In genomic region chr9:35606726-35607125, GRCh38 we compare ENCODE assay signal across 10 cellular contexts. TPM values are rescaled to one million over a fixed set of nuclear protein-coding genes. Genes with fewer than 3 reads are reported as not detected.
A peak's percentile ranks its signal among the peaks of the same experiment; 100 is the strongest.
DNase-seq lines count a peak whose midpoint lies in the region; ATAC-seq and TF ChIP-seq lines count a peak whose summit lies in the region.
"Had no signal": no experiment of that assay in that cellular context is flagged by ENCODE, and none has a peak within 500 bp of the region (broad histone marks: within the 10 kb centered on the region; RNA-seq: fewer than 3 reads in every experiment).

No MANE protein-coding gene starts in this region.

- peak overlapping the region in 4 of 6 donors; percentile 2 to 80 (median 36) for H3K27ac Mint-ChIP-seq in immature natural killer cell
- H3K27ac Mint-ChIP-seq in stimulated activated effector memory CD8-positive, alpha-beta T cell treated with anti-CD3 and anti-CD28 coated beads, Interleukin-12 subunit alpha, Interleukin-12 subunit beta, amount 100 ng/mL, for 72 hours: peak overlapping the region; percentile 72
- H3K27ac Mint-ChIP-seq: activated naive CD4-positive, alpha-beta T cell treated with anti-CD3 and anti-CD28 coated beads for 36 hours had no signal

- no peaks in the 10 kb centered on the region for H3K27me3 Mint-ChIP-seq in activated T-cell treated with anti-CD3 and anti-CD28 coated beads, Interleukin-2, amount 50 U/mL, for 4 hours (ENCODE audit: low read depth)
- peaks cover 6 to 12% (median 11%) of the 10 kb centered on the region in 3 donors for H3K27me3 Mint-ChIP-seq in immature natural killer cell (ENCODE audit: low read depth in 3 of 3)

- peaks cover 44% of the 10 kb centered on the region for H3K4me1 Mint-ChIP-seq in activated T-cell treated with anti-CD3 and anti-CD28 coated beads, Interleukin-2, amount 50 U/mL, for 4 hours (ENCODE audit: low read depth)
- H3K4me1 Mint-ChIP-seq in immature natural killer cell: peaks cover 51 to 56% of the 10 kb centered on the region in 2 donors
- peaks cover 61% of the 10 kb centered on the region for H3K4me1 Mint-ChIP-seq in stimulated activated effector memory CD8-positive, alpha-beta T cell treated with anti-CD3 and anti-CD28 coated beads, Interleukin-12 subunit alpha, Interleukin-12 subunit beta, amount 100 ng/mL, for 72 hours

- H3K4me3 Mint-ChIP-seq in activated T-cell treated with anti-CD3 and anti-CD28 coated beads, Interleukin-2, amount 50 U/mL, for 4 hours: peak overlapping the region; percentile 49
- H3K4me3 Mint-ChIP-seq in immature natural killer cell: peak overlapping the region; percentile 12 to 84 (median 68)
- H3K4me3 Mint-ChIP-seq in stimulated activated effector memory CD8-positive, alpha-beta T cell treated with anti-CD3 and anti-CD28 coated beads, Interleukin-12 subunit alpha, Interleukin-12 subunit beta, amount 100 ng/mL, for 72 hours: peak overlapping the region; percentile 97

- peaks cover 10% of the 10 kb centered on the region for H3K36me3 Mint-ChIP-seq in activated T-cell treated with anti-CD3 and anti-CD28 coated beads, Interleukin-2, amount 50 U/mL, for 4 hours (ENCODE audit: insufficient read depth)
- H3K36me3 Mint-ChIP-seq in immature natural killer cell: peaks cover 6 to 17% (median 7%) of the 10 kb centered on the region in 3 donors
- peaks cover 71% of the 10 kb centered on the region for H3K36me3 Mint-ChIP-seq in stimulated activated effector memory CD8-positive, alpha-beta T cell treated with anti-CD3 and anti-CD28 coated beads, Interleukin-12 subunit alpha, Interleukin-12 subunit beta, amount 100 ng/mL, for 72 hours

- no peak for DNase-seq in activated T-cell treated with anti-CD3 and anti-CD28 coated beads, Interleukin-2, amount 50 U/mL, for 4 hours
- no peak for DNase-seq in activated T-cell treated with anti-CD3 and anti-CD28 coated beads, Interleukin-2, amount 50 U/mL, for 48 hours
- DNase-seq in immature natural killer cell (no peak), NCI-H2081 (lab: John Stamatoyannopoulos, UW) (no peak), HT-29 (ENCODE audit: low spot score) (no peak)
- DNase-seq in stimulated activated effector memory CD8-positive, alpha-beta T cell treated with anti-CD3 and anti-CD28 coated beads, Interleukin-12 subunit alpha, Interleukin-12 subunit beta, amount 100 ng/mL, for 72 hours (ENCODE audit: low spot score in 2 of 2): no peak
- DNase-seq: activated naive CD4-positive, alpha-beta T cell treated with anti-CD3 and anti-CD28 coated beads for 36 hours; effector CD4-positive, alpha-beta T cell had no signal

- H3K4me3 ChIP-seq in WI38 (ENCODE audit: low read depth, low read length): peak overlapping the region; percentile 4; the same call in 1 of the 2 replicates

- ATAC-seq in activated T-cell treated with anti-CD3 and anti-CD28 coated beads, Interleukin-2, amount 50 U/mL, for 4 hours: no peak
- ATAC-seq in stimulated activated effector memory CD8-positive, alpha-beta T cell treated with anti-CD3 and anti-CD28 coated beads, Interleukin-12 subunit alpha, Interleukin-12 subunit beta, amount 100 ng/mL, for 72 hours: no peak
- ATAC-seq in GM19452 (IDR thresholded peaks at IDR 0.05; ENCODE audit: unreplicated experiment): no peak

- no peak for TF ChIP-seq CTCF in WI38 (IDR thresholded peaks at IDR 0.05; ENCODE audit: low read depth, low read length)

- H3K9me3 Mint-ChIP-seq in activated T-cell treated with anti-CD3 and anti-CD28 coated beads, Interleukin-2, amount 50 U/mL, for 4 hours: no peaks in the 10 kb centered on the region
- H3K9me3 Mint-ChIP-seq in immature natural killer cell: peaks cover 0 to 2% (median 0%) of the 10 kb centered on the region in 6 donors
- no peaks in the 10 kb centered on the region for H3K9me3 Mint-ChIP-seq in stimulated activated effector memory CD8-positive, alpha-beta T cell treated with anti-CD3 and anti-CD28 coated beads, Interleukin-12 subunit alpha, Interleukin-12 subunit beta, amount 100 ng/mL, for 72 hours
- H3K9me3 Mint-ChIP-seq: activated naive CD4-positive, alpha-beta T cell treated with anti-CD3 and anti-CD28 coated beads for 36 hours had no signal

RNA-seq across cellular contexts. Expression of gene TESK1, which starts 1.7 kb away (rescaled TPM):
- 10 to 100 TPM; 42.0 to 57.1 (median 54.9) TPM for total RNA-seq in activated T-cell treated with anti-CD3 and anti-CD28 coated beads, Interleukin-2, amount 50 U/mL, for 4 hours
- 10 to 100 TPM in 1 of 3 donors, 1 to 10 TPM in 2; 6.5 to 23.7 (median 8.1) TPM for polyA plus RNA-seq in immature natural killer cell
- total RNA-seq in HT-29 (2014; rRNA removed; shearing (Covaris generic)): 7.7 and 7.9 TPM in 2 replicates

RNA-seq across cellular contexts. Expression of gene CD72, which starts 11.5 kb away (rescaled TPM):
- total RNA-seq in activated T-cell treated with anti-CD3 and anti-CD28 coated beads, Interleukin-2, amount 50 U/mL, for 4 hours: 1 to 10 TPM; 1.8 to 4.5 (median 3.9) TPM
- polyA plus RNA-seq in immature natural killer cell: 10 to 100 TPM in 2 of 3 donors, 1 to 10 TPM in 1; 6.2 to 18.4 (median 10.1) TPM
- total RNA-seq in HT-29 (2014; rRNA removed; shearing (Covaris generic)): 0.23 TPM in 1 of 2 replicates, not detected in the other

RNA-seq across cellular contexts. Expression of gene SIT1, which starts 44.0 kb away (rescaled TPM):
- 10 to 100 TPM; 21.8 to 23.8 (median 22.9) TPM for total RNA-seq in activated T-cell treated with anti-CD3 and anti-CD28 coated beads, Interleukin-2, amount 50 U/mL, for 4 hours
- 1 to 10 TPM in 1 of 3 donors, under 1 TPM in 2; 0.26 to 1.4 (median 0.49) TPM for polyA plus RNA-seq in immature natural killer cell
- total RNA-seq in HT-29 (2014; rRNA removed; shearing (Covaris generic)): not detected in 2 replicates

RNA-seq across cellular contexts. Expression of gene RMRP, which starts 51.1 kb away (rescaled TPM):
- over 10,000 TPM; 12,907 to 15,791 (median 13,372) TPM for total RNA-seq in activated T-cell treated with anti-CD3 and anti-CD28 coated beads, Interleukin-2, amount 50 U/mL, for 4 hours
- 10 to 100 TPM in 1 of 3 donors, not detected in 2; 23.0 TPM for polyA plus RNA-seq in immature natural killer cell
- total RNA-seq in HT-29 (2014; rRNA removed; shearing (Covaris generic)): 23,916 and 27,637 TPM in 2 replicates

RNA-seq across cellular contexts. Expression of gene CCDC107, which starts 51.4 kb away (rescaled TPM):
- total RNA-seq in activated T-cell treated with anti-CD3 and anti-CD28 coated beads, Interleukin-2, amount 50 U/mL, for 4 hours: 10 to 100 TPM; 11.1 to 12.5 (median 12.0) TPM
- 100 to 1,000 TPM; 101 to 106 (median 103) TPM for polyA plus RNA-seq in immature natural killer cell
- total RNA-seq in HT-29 (2014; rRNA removed; shearing (Covaris generic)): 19.7 and 19.9 TPM in 2 replicates

Comparison
In these comparisons a context has a peak if more than half of its experiments do, and no peak if none do; other contexts are left out.
1. RNA of gene SIT1, which starts 44.0 kb away (total RNA-seq): 21.8 to 23.8 TPM in activated T-cell treated with anti-CD3 and anti-CD28 coated beads, Interleukin-2, amount 50 U/mL, for 4 hours; not detected in HT-29; every median in the first group is over 10 times any median in the second.
2. Peak in every context shown above with its lines, with median percentiles within 50 percentile points of each other: H3K4me3 Mint-ChIP-seq.